In genomic region chr21:18499761-18500376, GRCh38 we compare ENCODE assay signal across 8 cellular contexts.
DNase-seq lines count a peak whose midpoint lies in the region; ATAC-seq and TF ChIP-seq lines count a peak whose summit lies in the region.

No MANE protein-coding gene starts in this region.

- H3K4me1 ChIP-seq in H9 (ENCODE audit: insufficient read depth, low read length) (no peaks in the 10 kb centered on the region), OCI-LY1 (ENCODE audit: insufficient read depth, low read length, severe bottlenecking) (peaks cover 26% of the 10 kb centered on the region), breast epithelium (no peaks in the 10 kb centered on the region), lung (ENCODE audit: control insufficient read depth in 2 of 2, insufficient read depth in 2 of 2, low read length in 2 of 2) (no peaks in the 10 kb centered on the region)

- peak; percentile 25 for DNase-seq in COLO668 (lab: John Stamatoyannopoulos, UW; ENCODE audit: unreplicated experiment)
- no peak for DNase-seq in H9
- DNase-seq in breast epithelium (ENCODE audit: low spot score in 2 of 2) = no peak
- no peak for DNase-seq in lung (ENCODE audit: low spot score)

- H3K4ac ChIP-seq in H9 (ENCODE audit: low read depth, low read length) = no peak overlapping the region

- H3K27me3 Mint-ChIP-seq in H9 (ENCODE audit: low read depth) = no peaks in the 10 kb centered on the region

- H3K56ac ChIP-seq in H9 (ENCODE audit: insufficient read length, low read depth, low read length) = no peak overlapping the region

- no peak overlapping the region for H3K27ac ChIP-seq in H9 (ENCODE audit: insufficient read length, low read depth, low read length)
- H3K27ac ChIP-seq in OCI-LY1 (ENCODE audit: low read depth, low read length, poor library complexity, severe bottlenecking) = no peak overlapping the region
- no peak overlapping the region for H3K27ac ChIP-seq in breast epithelium
- H3K27ac ChIP-seq in lung (ENCODE audit: low read depth in 1 of 2, low read length in 1 of 2) = no peak overlapping the region

- H3K4me3 ChIP-seq in OCI-LY1 (ENCODE audit: low read depth, low read length, poor library complexity, severe bottlenecking) (no peak overlapping the region), breast epithelium (no peak overlapping the region), lung (no peak overlapping the region)

- WGBS in H9 (ENCODE audit: extremely low coverage, insufficient read length, low lambda C conversion rate) = no CpG with 5 or more reads among the region's 4 CpGs
- WGBS in lung, 2 donors = 30 to 31% methylated on average over 4 of the region's 4 CpGs

- H3K4me2 ChIP-seq in H9 (ENCODE audit: insufficient read depth, insufficient read length, low read length) = no peak overlapping the region
- no peak overlapping the region for H3K4me2 ChIP-seq in OCI-LY1 (ENCODE audit: low read length)

- H2AFZ ChIP-seq in H9 (ENCODE audit: low read length) = no peak overlapping the region
- H2AFZ ChIP-seq in OCI-LY1 (ENCODE audit: low read length) = no peak overlapping the region

- H4K20me1 ChIP-seq in H9 (ENCODE audit: control insufficient read depth, insufficient read depth, insufficient read length) (no peaks in the 10 kb centered on the region), OCI-LY1 (ENCODE audit: insufficient read depth, low read length) (no peaks in the 10 kb centered on the region)

- no peak overlapping the region for H2AK5ac ChIP-seq in H9 (ENCODE audit: insufficient read length, low read length)

- no peak overlapping the region for H3K4me3 Mint-ChIP-seq in H9

- no peak overlapping the region for H3K9ac ChIP-seq in H9 (ENCODE audit: extremely low read depth, insufficient read length, low read length)
- no peak overlapping the region for H3K9ac ChIP-seq in OCI-LY1 (ENCODE audit: low read length)

- H3K79me2 ChIP-seq in H9 (ENCODE audit: insufficient read depth, low read length) (no peaks in the 10 kb centered on the region), OCI-LY1 (ENCODE audit: insufficient read depth, low read length) (no peaks in the 10 kb centered on the region)

- H3K27ac Mint-ChIP-seq in H9 = no peak overlapping the region

- no peak for TF ChIP-seq POLR2A in breast epithelium (IDR thresholded peaks at IDR 0.05)

- no peaks in the 10 kb centered on the region for H3K79me1 ChIP-seq in H9 (ENCODE audit: insufficient read depth, low read depth, low read length, poor library complexity, severe bottlenecking)

- H3K27me3 ChIP-seq in H9 (ENCODE audit: insufficient read depth, low read length) (no peaks in the 10 kb centered on the region), OCI-LY1 (ENCODE audit: insufficient read depth, low read length) (no peaks in the 10 kb centered on the region), breast epithelium (no peaks in the 10 kb centered on the region), lung (ENCODE audit: control insufficient read depth, insufficient read depth) (no peaks in the 10 kb centered on the region)

- H3K9me3 ChIP-seq in H9 (ENCODE audit: control insufficient read depth, low read depth, low read length) = no peaks in the 10 kb centered on the region
- no peaks in the 10 kb centered on the region for H3K9me3 ChIP-seq in OCI-LY1 (ENCODE audit: low read length)
- peaks cover 0 to 6% of the 10 kb centered on the region in 2 donors for H3K9me3 ChIP-seq in breast epithelium
- H3K9me3 ChIP-seq in lung (ENCODE audit: control insufficient read depth in 2 of 2, insufficient read depth in 1 of 2, low read length in 1 of 2) = no peaks in the 10 kb centered on the region

- H3K36me3 ChIP-seq in OCI-LY1 (ENCODE audit: insufficient read depth, low read length) (no peaks in the 10 kb centered on the region), breast epithelium (no peaks in the 10 kb centered on the region), lung (ENCODE audit: control insufficient read depth in 2 of 2, insufficient read depth in 2 of 2, low read length in 2 of 2) (no peaks in the 10 kb centered on the region)

- H2BK15ac ChIP-seq in H9 (ENCODE audit: low read depth, low read length) = no peak overlapping the region

- no peak overlapping the region for H3T11ph ChIP-seq in H9 (ENCODE audit: low read length)

- no peak overlapping the region for H2BK5ac ChIP-seq in H9 (ENCODE audit: insufficient read length, low read length)

- TF ChIP-seq CTCF in H9 (conservative IDR thresholded peaks at IDR 0.05) (peak; percentile 92), OCI-LY1 (IDR thresholded peaks at IDR 0.05; ENCODE audit: low read length) (peak; percentile 76), breast epithelium (IDR thresholded peaks at IDR 0.05) (peak in 2 of 3 donors; percentile 43 to 52), lung (IDR thresholded peaks at IDR 0.05; ENCODE audit: control extremely low read depth, extremely low read depth) (peak; percentile 6)

- H3K23me2 ChIP-seq in H9 (ENCODE audit: insufficient read length, low read depth, low read length, poor library complexity, severe bottlenecking) = no peaks in the 10 kb centered on the region

- H4K5ac ChIP-seq in H9 (ENCODE audit: insufficient read length, low read depth, low read length) = no peak overlapping the region

- no peak overlapping the region for H2BK120ac ChIP-seq in H9 (ENCODE audit: low read depth, low read length, poor library complexity, severe bottlenecking)

- H3K4me1 Mint-ChIP-seq in H9 = peaks cover 14 to 26% of the 10 kb centered on the region in 2 experiments

- H3K36me3 Mint-ChIP-seq in H9 (ENCODE audit: insufficient read depth in 1 of 3, low read depth in 3 of 3) = peaks cover 6 to 17% (median 8%) of the 10 kb centered on the region in 3 experiments; a peak in 6 of 7 replicates

- ATAC-seq in lung (ENCODE audit: insufficient read depth, low FRiP score) (no peak), GM19035 (IDR thresholded peaks at IDR 0.05; ENCODE audit: unreplicated experiment) (no peak), HG03135 (IDR thresholded peaks at IDR 0.05; ENCODE audit: unreplicated experiment) (no peak)
- ATAC-seq in activated CD4-positive, CD25-positive, alpha-beta regulatory T cell treated with anti-CD3 and anti-CD28 coated beads, Interleukin-2, amount 50 U/mL, for 24 hours = no peak

- intact Hi-C loops in breast epithelium (cut with DNase I; ENCODE audit: low total_unique reads) = no loop called here

- H3F3A ChIP-seq in OCI-LY1 (ENCODE audit: insufficient read depth, low read length) = no peaks in the 10 kb centered on the region

- no peak overlapping the region for H3K23ac ChIP-seq in H9 (ENCODE audit: insufficient read length, low read depth, low read length)

- H3K9me2 ChIP-seq in OCI-LY1 (ENCODE audit: low read depth, low read length) = no peaks in the 10 kb centered on the region

- peaks cover 15 to 20% of the 10 kb centered on the region in 2 experiments for H3K9me3 Mint-ChIP-seq in H9

- no peak overlapping the region for H2BK20ac ChIP-seq in H9 (ENCODE audit: low read depth, low read length, poor library complexity, severe bottlenecking)

- H4K8ac ChIP-seq in H9 (replicated peaks; ENCODE audit: insufficient read length, low read depth, low read length) = no peak overlapping the region

- H4K91ac ChIP-seq in H9 (ENCODE audit: insufficient read length, low read depth, low read length) = no peak overlapping the region

- H3K14ac ChIP-seq in H9 (ENCODE audit: insufficient read depth, low read length) = no peak overlapping the region

- H2BK12ac ChIP-seq in H9 (ENCODE audit: insufficient read length, low read depth, low read length) = no peak overlapping the region

- no peak overlapping the region for H3K18ac ChIP-seq in H9 (ENCODE audit: insufficient read length, low read depth, low read length)

Comparison
In these comparisons a context has a peak if more than half of its experiments do, and no peak if none do; other contexts are left out.
1. CTCF ChIP-seq: peak in every context shown above with its lines; median percentile 92 in H9; 76 in OCI-LY1; 48 in breast epithelium; 6 in lung.